Comparison of ENCODE assay signal across 1 cellular context in the genomic region with DNA sequence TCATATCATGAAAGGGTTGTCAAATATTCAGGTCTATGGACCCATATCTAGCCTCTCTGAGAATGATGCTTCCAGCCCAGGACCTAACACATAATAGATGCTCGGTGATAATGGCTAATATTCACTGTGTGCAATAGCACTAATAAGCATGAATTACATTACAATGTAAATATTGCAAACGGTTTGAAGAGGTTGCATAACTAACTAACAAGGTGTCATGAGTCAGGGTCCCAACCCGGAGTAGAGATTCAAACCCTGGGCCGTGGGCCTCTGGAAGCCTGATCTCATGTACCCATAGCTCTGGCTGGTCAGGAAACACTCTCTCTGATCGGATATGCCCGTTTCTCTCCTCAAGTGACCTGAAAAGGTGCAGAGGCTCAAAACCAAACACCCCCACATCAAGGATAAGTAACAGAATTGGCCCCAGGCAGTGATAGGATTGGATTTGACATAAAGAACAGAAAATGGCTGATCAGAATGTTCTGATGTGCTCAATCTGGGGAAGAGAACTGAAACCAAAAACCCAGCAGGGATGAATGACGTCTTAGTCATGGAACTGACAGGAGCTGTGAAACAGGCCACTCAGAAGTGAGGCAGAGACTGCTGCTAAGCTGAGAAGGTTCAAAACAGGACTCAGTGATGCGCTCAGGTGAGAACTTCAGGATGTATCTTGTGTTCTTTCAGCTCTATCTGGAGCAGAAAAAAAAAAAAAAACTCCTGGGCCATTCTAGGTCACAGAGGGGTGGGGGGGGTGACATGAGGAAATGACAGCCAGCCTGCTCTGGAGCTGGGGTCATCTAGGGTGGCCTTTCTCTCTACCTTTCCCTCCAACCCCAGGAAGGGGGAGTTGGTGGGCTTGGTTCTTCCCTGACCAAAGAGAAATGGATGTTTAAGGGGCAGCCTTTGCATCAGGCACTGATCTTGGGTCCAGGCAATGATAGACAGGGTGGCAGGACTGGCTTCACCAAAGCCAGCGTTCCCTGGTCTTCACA.
TF ChIP-seq lines count a peak whose summit lies in the region.

No MANE protein-coding gene starts in this region.

TF ChIP-seq in GM12878, 131 proteins besides CTCF, POLR2A, EP300 and RAD21:
- TF ChIP-seq TCF7 (IDR thresholded peaks at IDR 0.05; ENCODE audit: borderline replicate concordance) (no peak), IKZF2 (IDR thresholded peaks at IDR 0.05) (peak; percentile 34 to 47; a peak in 3 of 4 replicates), SPI1 (IDR thresholded peaks at IDR 0.05; ENCODE audit: borderline replicate concordance, insufficient read depth, low read depth, low read length) (peak; percentile 18; the same call in 1 of the 2 replicates)
- TF ChIP-seq, protein P1, sequence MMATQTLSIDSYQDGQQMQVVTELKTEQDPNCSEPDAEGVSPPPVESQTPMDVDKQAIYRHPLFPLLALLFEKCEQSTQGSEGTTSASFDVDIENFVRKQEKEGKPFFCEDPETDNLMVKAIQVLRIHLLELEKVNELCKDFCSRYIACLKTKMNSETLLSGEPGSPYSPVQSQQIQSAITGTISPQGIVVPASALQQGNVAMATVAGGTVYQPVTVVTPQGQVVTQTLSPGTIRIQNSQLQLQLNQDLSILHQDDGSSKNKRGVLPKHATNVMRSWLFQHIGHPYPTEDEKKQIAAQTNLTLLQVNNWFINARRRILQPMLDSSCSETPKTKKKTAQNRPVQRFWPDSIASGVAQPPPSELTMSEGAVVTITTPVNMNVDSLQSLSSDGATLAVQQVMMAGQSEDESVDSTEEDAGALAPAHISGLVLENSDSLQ (IDR thresholded peaks at IDR 0.05), result peak; percentile 26; the same call in 1 of the 2 replicates
